Comparison of ENCODE assay signal across 21 cellular contexts in the genomic region with DNA sequence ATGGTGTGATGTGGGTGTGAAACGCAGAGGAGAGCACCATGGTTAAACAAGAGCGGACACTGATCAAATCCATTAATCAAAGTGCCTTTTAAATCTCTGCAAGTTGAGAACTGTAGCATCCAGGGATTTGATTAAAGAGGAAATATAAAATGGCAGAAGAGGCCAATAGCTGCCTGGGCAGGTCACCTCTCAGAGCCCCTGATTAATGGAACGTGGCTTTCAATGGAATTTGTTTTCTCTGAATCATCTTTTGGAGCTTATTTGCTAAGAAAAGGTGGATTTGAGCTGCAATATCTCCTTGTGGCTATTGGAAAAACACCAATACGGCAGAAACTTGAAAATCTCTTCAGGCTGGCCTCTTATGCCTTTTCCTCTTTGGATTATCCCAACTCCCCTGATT.
"Had no signal": no experiment of that assay in that cellular context is flagged by ENCODE, and none has a peak within 500 bp of the region (broad histone marks: within the 10 kb centered on the region; RNA-seq: fewer than 3 reads in every experiment).

No MANE protein-coding gene starts in this region.

- H3K4me3 Mint-ChIP-seq: natural killer cell treated with Interleukin-12 subunit alpha and Interleukin-12 subunit beta and Interleukin-15 and Interleukin-18, amount 100 ng/mL, for 72 hours; nephron progenitor cell; neural crest cell; stimulated activated effector memory CD8-positive, alpha-beta T cell treated with anti-CD3 and anti-CD28 coated beads, Interleukin-12 subunit alpha, Interleukin-12 subunit beta, amount 100 ng/mL, for 72 hours; stimulated activated naive B cell treated with anti-CD40 and anti-IgM and Interleukin-4, amounts not matched to agents 10 μg/mL and 1 μg/mL and 100 μg/mL, for 72 hours; stimulated activated naive CD8-positive, alpha-beta T cell treated with anti-CD3 and anti-CD28 coated beads, Interleukin-15, Interleukin-2, amounts not matched to agents 100 ng/mL and 50 ng/mL, for 24 hours had no signal

- ATAC-seq: natural killer cell treated with Interleukin-12 subunit alpha and Interleukin-12 subunit beta and Interleukin-15 and Interleukin-18, amount 100 ng/mL, for 72 hours; pancreas; right cardiac atrium; right lobe of liver; stimulated activated effector memory CD8-positive, alpha-beta T cell treated with anti-CD3 and anti-CD28 coated beads, Interleukin-12 subunit alpha, Interleukin-12 subunit beta, amount 100 ng/mL, for 72 hours; stimulated activated naive B cell treated with anti-CD40 and anti-IgM and Interleukin-4, amounts not matched to agents 10 μg/mL and 1 μg/mL and 100 μg/mL, for 72 hours had no signal

- H3K9me3 Mint-ChIP-seq: natural killer cell treated with Interleukin-12 subunit alpha and Interleukin-12 subunit beta and Interleukin-15 and Interleukin-18, amount 100 ng/mL, for 72 hours; nephron progenitor cell; stimulated activated effector memory CD8-positive, alpha-beta T cell treated with anti-CD3 and anti-CD28 coated beads, Interleukin-12 subunit alpha, Interleukin-12 subunit beta, amount 100 ng/mL, for 72 hours; stimulated activated naive B cell treated with anti-CD40 and anti-IgM and Interleukin-4, amounts not matched to agents 10 μg/mL and 1 μg/mL and 100 μg/mL, for 72 hours; stimulated activated naive CD8-positive, alpha-beta T cell treated with anti-CD3 and anti-CD28 coated beads, Interleukin-15, Interleukin-2, amounts not matched to agents 100 ng/mL and 50 ng/mL, for 24 hours had no signal

- H3K27ac Mint-ChIP-seq: nephron progenitor cell; stimulated activated effector memory CD8-positive, alpha-beta T cell treated with anti-CD3 and anti-CD28 coated beads, Interleukin-12 subunit alpha, Interleukin-12 subunit beta, amount 100 ng/mL, for 72 hours; stimulated activated naive B cell treated with anti-CD40 and anti-IgM and Interleukin-4, amounts not matched to agents 10 μg/mL and 1 μg/mL and 100 μg/mL, for 72 hours; stimulated activated naive CD8-positive, alpha-beta T cell treated with anti-CD3 and anti-CD28 coated beads, Interleukin-15, Interleukin-2, amounts not matched to agents 100 ng/mL and 50 ng/mL, for 24 hours had no signal

- H3K4me1 Mint-ChIP-seq: nephron progenitor cell; neural crest cell; stimulated activated effector memory CD8-positive, alpha-beta T cell treated with anti-CD3 and anti-CD28 coated beads, Interleukin-12 subunit alpha, Interleukin-12 subunit beta, amount 100 ng/mL, for 72 hours; stimulated activated naive B cell treated with anti-CD40 and anti-IgM and Interleukin-4, amounts not matched to agents 10 μg/mL and 1 μg/mL and 100 μg/mL, for 72 hours had no signal

- DNase-seq: nephron progenitor cell; nucleus accumbens; pancreas; right cardiac atrium; right lobe of liver; sigmoid colon; small intestine; stimulated activated CD4-positive, alpha-beta T cell treated with anti-CD3 and anti-CD28 coated beads, Interleukin-15, amount 100 ng/mL, for 24 hours; stimulated activated CD4-positive, alpha-beta T cell treated with anti-CD3 and anti-CD28 coated beads, Interleukin-2, amount 100 ng/mL, for 24 hours; stimulated activated CD4-positive, alpha-beta T cell treated with anti-CD3 and anti-CD28 coated beads, Interleukin-2, amount 100 ng/mL, for 48 hours; stimulated activated CD4-positive, alpha-beta T cell treated with anti-CD3 and anti-CD28 coated beads, Interleukin-4, amount 100 ng/mL, for 24 hours; stimulated activated naive B cell treated with anti-CD40 and anti-IgM and Interleukin-4, amounts not matched to agents 10 μg/mL and 1 μg/mL and 100 μg/mL, for 72 hours; stimulated activated naive CD4-positive, alpha-beta T cell treated with Interleukin-2 at 50 U/mL for 16 hours; stomach; thyroid gland; trophoblast cell; upper lobe of left lung had no signal

- H3K27me3 Mint-ChIP-seq: stimulated activated naive CD8-positive, alpha-beta T cell treated with anti-CD3 and anti-CD28 coated beads, Interleukin-15, Interleukin-2, amounts not matched to agents 100 ng/mL and 50 ng/mL, for 24 hours had no signal
